ENCODE assay signal across 9 cellular contexts in the genomic region with DNA sequence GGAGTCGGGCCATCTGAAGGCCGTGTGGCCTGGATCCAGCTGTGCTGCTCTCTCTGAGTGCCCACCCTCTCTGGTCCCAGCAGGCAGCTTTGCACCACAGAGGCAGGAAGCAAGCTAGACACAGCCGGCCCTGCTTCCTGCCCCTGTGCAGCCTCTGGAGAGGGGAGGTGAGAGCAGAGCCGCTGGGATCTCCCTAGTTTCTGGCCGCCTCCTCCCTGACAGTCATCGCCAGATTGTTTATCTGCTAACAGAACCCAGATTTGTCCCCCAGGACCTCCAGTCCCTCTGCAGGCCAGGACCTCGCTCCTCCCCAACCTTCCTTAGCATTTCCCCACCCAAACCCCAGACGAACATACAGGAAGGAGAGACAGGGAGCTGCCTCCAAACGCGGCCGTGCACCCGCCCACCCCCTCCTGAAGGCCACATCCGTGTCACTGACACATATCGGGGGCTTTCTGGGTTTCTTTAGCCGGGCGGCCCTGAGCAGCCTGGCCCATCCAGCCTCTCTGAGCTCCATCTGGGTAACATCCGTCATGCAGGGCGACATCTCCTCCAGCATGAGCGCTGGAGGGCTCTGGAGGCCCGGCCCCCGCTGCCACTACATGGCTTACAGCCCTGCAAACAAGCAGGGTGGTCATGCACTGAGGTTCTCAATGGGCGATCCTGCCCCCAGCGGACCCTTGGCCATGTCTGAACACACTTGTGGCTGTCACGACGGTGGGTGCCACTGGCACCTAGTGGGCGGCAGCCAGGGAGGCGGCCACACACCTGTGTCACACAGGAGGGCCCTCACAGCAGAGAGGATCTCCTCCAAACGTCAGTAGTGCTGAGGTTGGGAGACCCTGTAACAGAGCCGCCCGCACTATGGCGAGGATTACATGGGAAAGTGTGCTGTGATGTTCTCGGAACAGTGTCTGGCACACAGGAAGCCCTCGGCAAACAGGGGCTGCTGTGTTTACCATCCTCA. TPM values are rescaled to one million over a fixed set of nuclear protein-coding genes. Genes with fewer than 3 reads are reported as not detected.
DNase-seq lines count a peak whose midpoint lies in the region; ATAC-seq and TF ChIP-seq lines count a peak whose summit lies in the region.
"Had no signal": no experiment of that assay in that cellular context is flagged by ENCODE, and none has a peak within 500 bp of the region (broad histone marks: within the 10 kb centered on the region; RNA-seq: fewer than 3 reads in every experiment).

No MANE protein-coding gene starts in this region.

- no peaks in the 10 kb centered on the region for H3K27me3 Mint-ChIP-seq in neural crest cell (ENCODE audit: low read depth)

- no peaks in the 10 kb centered on the region for H3K4me1 Mint-ChIP-seq in neural crest cell

- H3K27ac ChIP-seq in cingulate gyrus (ENCODE audit: low read depth, low read length) = peak overlapping the region; percentile 88

- in situ Hi-C loops in G401 (cut with HindIII; ENCODE audit: low sequenced_read_pairs) = no loop called here

- no peak overlapping the region for H3K4me3 ChIP-seq in AG10803 (ENCODE audit: low read length)

- ATAC-seq in HG02852 (IDR thresholded peaks at IDR 0.05; ENCODE audit: unreplicated experiment) = no peak

- peak; percentile 2 for DNase-seq in AG10803 (ENCODE audit: low read depth)
- DNase-seq in activated CD4-positive, alpha-beta T cell treated with anti-CD3 and anti-CD28 coated beads, Interleukin-2, amount 50 U/mL, for 24 hours (ENCODE audit: low read depth in 1 of 2, low spot score in 1 of 2) = peak; percentile 18 to 40
- DNase-seq in neural crest cell (ENCODE audit: low read depth, low spot score) = no peak
- DNase-seq in G401 (ENCODE audit: low spot score) = no peak
- DNase-seq in NCI-H345 (lab: John Stamatoyannopoulos, UW) = no peak
- no peak for DNase-seq in ecto neural progenitor cell (ENCODE audit: low spot score)
- DNase-seq: kidney glomerular epithelial cell had no signal

- no peaks in the 10 kb centered on the region for H3K36me3 Mint-ChIP-seq in neural crest cell (ENCODE audit: low read depth)

- TF ChIP-seq CTCF in AG10803 (conservative IDR thresholded peaks at IDR 0.05; ENCODE audit: low read length) = no peak
- TF ChIP-seq CTCF in neural crest cell (conservative IDR thresholded peaks at IDR 0.05) = no peak

- H3K4me3 Mint-ChIP-seq in neural crest cell = no peak overlapping the region

- H3K9me3 Mint-ChIP-seq in neural crest cell = no peaks in the 10 kb centered on the region

- peak overlapping the region; percentile 89 for H3K27ac Mint-ChIP-seq in neural crest cell (ENCODE audit: unreplicated experiment)

RNA-seq across cellular contexts. Expression of gene DBH, which starts 47.6 kb away (rescaled TPM):
- 0.59 and 0.75 TPM in 2 replicates for total RNA-seq in neural crest cell
- total RNA-seq in G401 (2014; rRNA removed; shearing (Covaris generic)) = not detected in 2 replicates

RNA-seq across cellular contexts. Expression of gene SARDH, which starts 54.4 kb away (rescaled TPM):
- 4.5 and 4.6 TPM in 2 replicates for total RNA-seq in neural crest cell
- total RNA-seq in G401 (2014; rRNA removed; shearing (Covaris generic)) = 13.2 and 17.3 TPM in 2 replicates

Comparison
In these comparisons a context has a peak if more than half of its experiments do, and no peak if none do; other contexts are left out.
1. DNase-seq: peak in AG10803 (single experiment) and activated CD4-positive, alpha-beta T cell treated with anti-CD3 and anti-CD28 coated beads, Interleukin-2, amount 50 U/mL, for 24 hours (2 of 2); none in neural crest cell (single experiment), G401 (single experiment), NCI-H345 (single experiment) and ecto neural progenitor cell (single experiment).